ENCODE assay signal across 9 cellular contexts in genomic region chr5:137113161-137113560, GRCh38.
"Had no signal": no experiment of that assay in that cellular context is flagged by ENCODE, and none has a peak within 500 bp of the region (broad histone marks: within the 10 kb centered on the region; RNA-seq: fewer than 3 reads in every experiment).

No MANE protein-coding gene starts in this region.

- H3K4me1 ChIP-seq: HAP-1 had no signal

- H3K27me3 Mint-ChIP-seq: IgD-negative memory B cell had no signal

- FAIRE-seq: HepG2 had no signal

- H3K4me3 ChIP-seq: GM23248, HAP-1 had no signal

- H3K9me3 ChIP-seq: HAP-1 had no signal

- H3K9ac ChIP-seq: GM23248 had no signal

- ATAC-seq: HCT116, HepG2 had no signal

- H3K27ac ChIP-seq: GM23248, HL-60 had no signal

- H3K27ac Mint-ChIP-seq: HFFc6, IgD-negative memory B cell had no signal

- H3K36me3 ChIP-seq: HAP-1 had no signal

- H2AFZ ChIP-seq: GM23248 had no signal

- H3K36me3 Mint-ChIP-seq: IgD-negative memory B cell had no signal

- H3K9me3 Mint-ChIP-seq: HFFc6 had no signal

- DNase-seq: GM23248, GOT3, H7, HFFc6 had no signal

- H3K4me3 Mint-ChIP-seq: HFFc6, IgD-negative memory B cell had no signal
